In genomic region chr3:30370681-30371271, GRCh38 we compare ENCODE assay signal across 13 cellular contexts.
A peak's percentile ranks its signal among the peaks of the same experiment; 100 is the strongest.
DNase-seq lines count a peak whose midpoint lies in the region; ATAC-seq and TF ChIP-seq lines count a peak whose summit lies in the region.
"Had no signal": no experiment of that assay in that cellular context is flagged by ENCODE, and none has a peak within 500 bp of the region (broad histone marks: within the 10 kb centered on the region; RNA-seq: fewer than 3 reads in every experiment).

No MANE protein-coding gene starts in this region.

- H3K4me3 ChIP-seq in body of pancreas (no peak overlapping the region), tibial artery (no peak overlapping the region)

- TF ChIP-seq POLR2A in body of pancreas (IDR thresholded peaks at IDR 0.05) = no peak

- H3K9me3 ChIP-seq in body of pancreas (no peaks in the 10 kb centered on the region), tibial artery (no peaks in the 10 kb centered on the region)

- H3K4me1 ChIP-seq in body of pancreas = peaks cover 12% of the 10 kb centered on the region
- H3K4me1 ChIP-seq in tibial artery = peaks cover 0 to 24% (median 11%) of the 10 kb centered on the region in 4 donors
- H3K4me1 ChIP-seq: parathyroid adenoma had no signal

- DNase-seq in NCI-H146 (lab: John Stamatoyannopoulos, UW) (peak; percentile 44), NCI-H146 treated with DMSO at 0.1 percent for 48 hours (lab: John Stamatoyannopoulos, UW; ENCODE audit: unreplicated experiment) (no peak), body of pancreas (no peak), left lobe of liver (ENCODE audit: low spot score) (no peak), tibial artery (no peak), SKM-1 (lab: John Stamatoyannopoulos, UW; ENCODE audit: unreplicated experiment) (no peak), NCI-H82 (lab: John Stamatoyannopoulos, UW) (no peak), NCI-H1105 (lab: John Stamatoyannopoulos, UW) (no peak)
- DNase-seq: cerebellar nuclear complex, Right ventricle myocardium superior, substantia nigra had no signal

- no peak for TF ChIP-seq CTCF in body of pancreas (IDR thresholded peaks at IDR 0.05)
- no peak for TF ChIP-seq CTCF in tibial artery (IDR thresholded peaks at IDR 0.05)

- 4 to 16% methylated on average over 5 of the region's 5 CpGs for WGBS in body of pancreas, 2 donors

- intact Hi-C loops in body of pancreas (cut with DNase I) (no loop called here), tibial artery (cut with DNase I; ENCODE audit: low total_unique reads) (no loop called here)

- ATAC-seq in body of pancreas (peak; percentile 45), left lobe of liver (peak; percentile 25)

- H3K27me3 ChIP-seq in body of pancreas (no peaks in the 10 kb centered on the region), tibial artery (no peaks in the 10 kb centered on the region)

- H3K36me3 ChIP-seq in body of pancreas (replicated peaks in 1 of 2; ENCODE audit: insufficient read depth in 1 of 2, low read depth in 2 of 2) (no peaks in the 10 kb centered on the region), tibial artery (no peaks in the 10 kb centered on the region)

- peak overlapping the region in 2 of 4 donors; percentile 15 to 27 for H3K27ac ChIP-seq in body of pancreas
- peak overlapping the region; percentile 9 to 12 for H3K27ac ChIP-seq in tibial artery
- H3K27ac ChIP-seq: 22Rv1, parathyroid adenoma had no signal
